In genomic region chr7:13198741-13199140, GRCh38 we compare ENCODE assay signal across 13 cellular contexts.
"Had no signal": no experiment of that assay in that cellular context is flagged by ENCODE, and none has a peak within 500 bp of the region (broad histone marks: within the 10 kb centered on the region; RNA-seq: fewer than 3 reads in every experiment).

No MANE protein-coding gene starts in this region.

- H3K27ac Mint-ChIP-seq: natural killer cell; stimulated activated effector memory CD8-positive, alpha-beta T cell treated with anti-CD3 and anti-CD28 coated beads, Interleukin-12 subunit alpha, Interleukin-12 subunit beta, amount 100 ng/mL, for 72 hours had no signal

- H3K9me3 Mint-ChIP-seq: stimulated activated effector memory CD8-positive, alpha-beta T cell treated with anti-CD3 and anti-CD28 coated beads, Interleukin-12 subunit alpha, Interleukin-12 subunit beta, amount 100 ng/mL, for 72 hours had no signal

- H3K36me3 Mint-ChIP-seq: natural killer cell; stimulated activated effector memory CD8-positive, alpha-beta T cell treated with anti-CD3 and anti-CD28 coated beads, Interleukin-12 subunit alpha, Interleukin-12 subunit beta, amount 100 ng/mL, for 72 hours had no signal

- ATAC-seq: activated CD4-positive, CD25-positive, alpha-beta regulatory T cell treated with anti-CD3 and anti-CD28 coated beads, Interleukin-2, amount 50 U/mL, for 24 hours; left lung; natural killer cell; stimulated activated effector memory CD8-positive, alpha-beta T cell treated with anti-CD3 and anti-CD28 coated beads, Interleukin-12 subunit alpha, Interleukin-12 subunit beta, amount 100 ng/mL, for 72 hours had no signal

- H3K36me3 ChIP-seq: adrenal gland, left lung, neutrophil had no signal

- H3K27me3 ChIP-seq: adrenal gland, left lung, neutrophil had no signal

- H3K4me3 Mint-ChIP-seq: natural killer cell; stimulated activated effector memory CD8-positive, alpha-beta T cell treated with anti-CD3 and anti-CD28 coated beads, Interleukin-12 subunit alpha, Interleukin-12 subunit beta, amount 100 ng/mL, for 72 hours had no signal

- H3K9ac ChIP-seq: parathyroid adenoma had no signal

- DNase-seq: activated naive CD4-positive, alpha-beta T cell treated with anti-CD3 and anti-CD28 coated beads, Interleukin-2, amount 50 U/mL, for 16 hours; activated T-cell treated with anti-CD3 and anti-CD28 coated beads, Interleukin-2, amount 50 U/mL, for 1 hour; adrenal gland; central memory CD4-positive, alpha-beta T cell; islet precursor cell; left lung; natural killer cell; retina had no signal

- H3K4me3 ChIP-seq: adrenal gland, coronary artery, left lung had no signal

- H3K27ac ChIP-seq: adrenal gland, coronary artery, left lung, neutrophil, parathyroid adenoma had no signal

- H3K9me3 ChIP-seq: adrenal gland, left lung, neutrophil had no signal

- H3K4me1 Mint-ChIP-seq: natural killer cell; stimulated activated effector memory CD8-positive, alpha-beta T cell treated with anti-CD3 and anti-CD28 coated beads, Interleukin-12 subunit alpha, Interleukin-12 subunit beta, amount 100 ng/mL, for 72 hours had no signal

- H2AFZ ChIP-seq: parathyroid adenoma had no signal

- H3K4me1 ChIP-seq: adrenal gland, left lung, parathyroid adenoma had no signal
